1 cellular context compared by ENCODE assay signal in genomic region chr1:84152649-84153056, GRCh38.
A peak's percentile ranks its signal among the peaks of the same experiment; 100 is the strongest.
TF ChIP-seq lines count a peak whose summit lies in the region.

No MANE protein-coding gene starts in this region.

TF ChIP-seq in GM12878, 131 proteins besides CTCF, POLR2A, EP300 and RAD21 (continued from another document):
- peak; percentile 72; the same call in 1 of the 2 replicates for TF ChIP-seq ATF2 (IDR thresholded peaks at IDR 0.05; ENCODE audit: low read length)
- TF ChIP-seq BCL11A (IDR thresholded peaks at IDR 0.05; ENCODE audit: low read depth, low read length) = peak; percentile 63
- TF ChIP-seq ETV6 (conservative IDR thresholded peaks at IDR 0.05 in 1 of 2, IDR thresholded peaks at IDR 0.05 in 1 of 2; ENCODE audit: borderline replicate concordance in 1 of 2, low read depth in 1 of 2) = peak in 1 of 2 experiments; percentile 13; a peak in 1 of 4 replicates
- 0 out of 2 replicates have a peak, but pooled peaks have one; percentile 50 for TF ChIP-seq GABPA (IDR thresholded peaks at IDR 0.05; ENCODE audit: low read depth)
- TF ChIP-seq JUNB (IDR thresholded peaks at IDR 0.05) = peak; percentile 87
- TF ChIP-seq BRCA1 (IDR thresholded peaks at IDR 0.05; ENCODE audit: low read depth, low read length) = no peak
- peak; percentile 79 for TF ChIP-seq NFIC (IDR thresholded peaks at IDR 0.05; ENCODE audit: low read depth, low read length)
- peak; percentile 34; the same call in 1 of the 2 replicates for TF ChIP-seq PAX5 (IDR thresholded peaks at IDR 0.05; ENCODE audit: borderline replicate concordance, low read depth, low read length)
- peak in 1 of 2 experiments; percentile 75; a peak in 1 of 4 replicates for TF ChIP-seq CEBPB (IDR thresholded peaks at IDR 0.05; ENCODE audit: borderline replicate concordance in 1 of 2, low read depth in 2 of 2, low read length in 2 of 2)
- peak; percentile 65; the same call in 1 of the 2 replicates for TF ChIP-seq MEF2A (IDR thresholded peaks at IDR 0.05; ENCODE audit: insufficient read depth, low read depth, low read length)
- no peak for TF ChIP-seq GATAD2B (conservative IDR thresholded peaks at IDR 0.05; ENCODE audit: low read depth)
- TF ChIP-seq RUNX3 (IDR thresholded peaks at IDR 0.05; ENCODE audit: low read length) = peak; percentile 89
- TF ChIP-seq ZBED1 (IDR thresholded peaks at IDR 0.05; ENCODE audit: borderline replicate concordance) = peak; percentile 67; the same call in 1 of the 2 replicates
- 0 out of 3 replicates have a peak, but pooled peaks have one; percentile 37 for TF ChIP-seq POU2F2 (IDR thresholded peaks at IDR 0.05; ENCODE audit: borderline replicate concordance, low read depth, low read length)
- TF ChIP-seq FOXM1 (IDR thresholded peaks at IDR 0.05; ENCODE audit: low read depth, low read length) = peak; percentile 81
TF ChIP-seq in GM12878: peak in this region for 15.
